ENCODE assay signal across 6 cellular contexts in the genomic region with DNA sequence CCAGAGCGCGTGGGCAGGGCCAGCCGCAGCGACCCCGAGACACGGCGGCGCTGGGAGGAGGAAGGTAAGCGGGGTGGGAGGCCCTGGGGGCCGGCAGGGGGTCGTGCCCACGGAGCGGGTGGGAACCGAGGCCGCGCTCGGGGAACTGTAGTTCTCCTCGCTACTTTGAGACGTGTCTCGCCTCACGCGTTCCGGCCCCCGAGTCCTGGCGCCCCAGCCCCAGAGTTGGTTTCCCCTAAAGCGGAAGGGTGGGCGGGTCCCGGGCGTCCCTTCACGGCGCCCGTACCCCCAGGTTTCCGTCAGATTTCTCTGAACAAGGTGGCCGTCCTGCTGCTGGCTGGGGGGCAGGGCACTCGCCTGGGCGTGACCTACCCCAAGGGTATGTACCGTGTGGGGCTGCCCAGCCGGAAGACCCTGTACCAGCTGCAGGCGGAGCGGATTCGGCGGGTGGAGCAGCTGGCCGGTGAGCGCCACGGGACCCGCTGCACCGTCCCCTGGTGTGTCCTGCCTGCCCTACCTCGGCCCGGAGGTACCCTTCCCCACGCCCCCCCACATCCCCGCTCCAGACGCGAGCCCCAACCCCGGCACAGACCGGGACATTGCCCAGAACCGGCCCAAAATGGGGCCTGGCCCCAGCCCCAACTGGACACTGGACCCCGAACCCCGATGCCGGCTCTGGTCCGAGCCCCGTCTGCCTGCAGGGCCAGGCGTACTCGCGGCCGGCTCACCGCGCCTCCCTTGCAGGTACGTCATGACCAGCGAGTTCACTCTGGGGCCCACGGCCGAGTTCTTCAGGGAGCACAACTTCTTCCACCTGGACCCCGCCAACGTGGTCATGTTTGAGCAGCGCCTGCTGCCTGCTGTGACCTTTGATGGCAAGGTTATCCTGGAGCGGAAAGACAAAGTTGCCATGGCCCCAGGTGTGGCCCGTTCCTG. TPM values are rescaled to one million over a fixed set of nuclear protein-coding genes. Genes with fewer than 3 reads are reported as not detected.
A peak's percentile ranks its signal among the peaks of the same experiment; 100 is the strongest.
DNase-seq lines count a peak whose midpoint lies in the region; ATAC-seq, FAIRE-seq and TF ChIP-seq lines count a peak whose summit lies in the region.

No MANE protein-coding gene starts in this region.

- H3K9ac ChIP-seq in K562 (ENCODE audit: insufficient read depth in 1 of 2, low read depth in 2 of 2, low read length in 2 of 2): peak overlapping the region; percentile 38 to 89; a peak in 3 of 4 replicates

- POLR2A ChIA-PET in K562 (lab: Yijun Ruan, JAX): no interaction called here

- FAIRE-seq in K562 (lab: Jason Lieb, UNC): no peak

- H3K36me3 Mint-ChIP-seq in nephron (ENCODE audit: low read depth): no peaks in the 10 kb centered on the region

- peak overlapping the region; percentile 66 to 77 (median 71) for H3K4me3 Mint-ChIP-seq in nephron

- H3K27ac Mint-ChIP-seq in nephron: no peak overlapping the region

- H3K4me1 ChIP-seq in DOHH2 (ENCODE audit: control insufficient read depth, low read length) (peaks cover 26% of the 10 kb centered on the region), K562 (replicated peaks in 1 of 2; ENCODE audit: control insufficient read depth in 2 of 2, insufficient read depth in 2 of 2, low read length in 2 of 2) (peaks cover 19 to 75% of the 10 kb centered on the region in 2 experiments)

- no peaks in the 10 kb centered on the region for H3K9me2 ChIP-seq in DOHH2 (replicated peaks; ENCODE audit: control insufficient read depth, low read length)

- H4K20me1 ChIP-seq in DOHH2 (ENCODE audit: control insufficient read depth, insufficient read depth, low read depth, low read length) (0 out of 2 replicates have a peak, but pooled peaks cover 10% of the 10 kb centered on the region), K562 (replicated peaks; ENCODE audit: control insufficient read depth, insufficient read depth, low read length) (no peaks in the 10 kb centered on the region)

- H3K27me3 Mint-ChIP-seq in nephron (ENCODE audit: low read depth): peaks cover 83% of the 10 kb centered on the region

- no peaks in the 10 kb centered on the region for H3K9me3 Mint-ChIP-seq in nephron

- H3K9me3 ChIP-seq in DOHH2 (ENCODE audit: control insufficient read depth, insufficient read depth, low read length): no peaks in the 10 kb centered on the region
- no peaks in the 10 kb centered on the region for H3K9me3 ChIP-seq in K562 (replicated peaks; ENCODE audit: control insufficient read depth, insufficient read depth, low read depth, low read length)

- no TSS peak for BruUV-seq in K562 (replicated peaks; lab: Mats Ljungman, UMichigan)

- DNase-seq in K562 (ENCODE audit: extremely low read depth in 1 of 4, low spot score in 3 of 4) (no peak), NCI-H2196 (lab: John Stamatoyannopoulos, UW; ENCODE audit: unreplicated experiment) (no peak)

- in situ Hi-C loops in K562 (cut with MboI): no loop called here

- peak overlapping the region; percentile 95 for H3K4me2 ChIP-seq in DOHH2 (ENCODE audit: low read length)
- peak overlapping the region; percentile 52; the same call in 1 of the 2 replicates for H3K4me2 ChIP-seq in K562 (ENCODE audit: insufficient read depth, low read length)

- TF ChIP-seq POLR2A in K562 (conservative IDR thresholded peaks at IDR 0.05): no peak

- ATAC-seq in HG03521 (IDR thresholded peaks at IDR 0.05; ENCODE audit: unreplicated experiment) (peak; percentile 5), K562 (no peak), HG02852 (IDR thresholded peaks at IDR 0.05; ENCODE audit: unreplicated experiment) (no peak)

- H3K4me3 ChIP-seq in DOHH2 (ENCODE audit: low read length): peak overlapping the region; percentile 88
- peak overlapping the region; percentile 42 for H3K4me3 ChIP-seq in K562

- intact Hi-C loops in K562 (cut with micrococcal nuclease): no loop called here

- peaks cover 7% of the 10 kb centered on the region for H3K79me2 ChIP-seq in DOHH2 (ENCODE audit: control insufficient read depth, low read length)
- no peaks in the 10 kb centered on the region; the same call in 2 of the 3 replicates for H3K79me2 ChIP-seq in K562 (ENCODE audit: control insufficient read depth, insufficient read depth, low read length)

- no peak overlapping the region for H2AFZ ChIP-seq in K562 (ENCODE audit: low read depth, low read length)

- H3K36me3 ChIP-seq in DOHH2 (ENCODE audit: control insufficient read depth, low read length) (peaks cover 40% of the 10 kb centered on the region), K562 (ENCODE audit: control insufficient read depth, insufficient read depth, low read length) (peaks cover 10% of the 10 kb centered on the region; the same call in 1 of the 3 replicates)

- no peak for TF ChIP-seq EP300 in K562 (IDR thresholded peaks at IDR 0.05; ENCODE audit: low read length)

- WGBS in K562 (ENCODE audit: insufficient coverage, low coverage, missing lambda C conversion rate): 77% methylated on average over 32 of the region's 76 CpGs

- no peaks in the 10 kb centered on the region for H3K27me3 ChIP-seq in DOHH2 (ENCODE audit: control insufficient read depth, low read length)
- no peaks in the 10 kb centered on the region for H3K27me3 ChIP-seq in K562 (ENCODE audit: control insufficient read depth in 2 of 2, insufficient read depth in 2 of 2, low read length in 2 of 2)

- H3K27ac ChIP-seq in DOHH2 (ENCODE audit: low read depth, low read length) (no peak overlapping the region), K562 (ENCODE audit: extremely low read depth, low read depth, low read length) (peak overlapping the region; percentile 19; the same call in 1 of the 3 replicates)

- no peaks in the 10 kb centered on the region for H3K9me1 ChIP-seq in K562 (ENCODE audit: control insufficient read depth, insufficient read depth, low read length)

- H3K4me1 Mint-ChIP-seq in nephron: no peaks in the 10 kb centered on the region

- TF ChIP-seq RAD21 in K562 (CRISPR knock-in tag; conservative IDR thresholded peaks at IDR 0.05 in 1 of 2, IDR thresholded peaks at IDR 0.05 in 1 of 2): no peak

- TF ChIP-seq CTCF in DOHH2 (IDR thresholded peaks at IDR 0.05; ENCODE audit: low read depth, low read length, poor library complexity, severe bottlenecking): no peak
- TF ChIP-seq CTCF in K562 (IDR thresholded peaks at IDR 0.05 in 2 of 3, conservative IDR thresholded peaks at IDR 0.05 in 1 of 3; ENCODE audit: insufficient read depth in 2 of 3, low read depth in 1 of 3, low read length in 3 of 3): no peak
- no peak for TF ChIP-seq CTCF in nephron (IDR thresholded peaks at IDR 0.05; ENCODE audit: unreplicated experiment in 3 of 3)

- CTCF ChIA-PET in K562 (lab: Yijun Ruan, JAX; ENCODE audit: low intra/inter-chr PET ratio): no interaction called here

- H3F3A ChIP-seq in DOHH2 (ENCODE audit: control insufficient read depth, insufficient read depth): peaks cover 6% of the 10 kb centered on the region; the same call in 1 of the 2 replicates

RNA-seq across cellular contexts. Expression of a gene that starts 0.7 kb away (rescaled TPM):
- 10.1 and 23.7 TPM in 2 replicates for total RNA-seq in K562 (2011; cell fraction: chromatin; rRNA removed; ENCODE audit: low replicate concordance)
- total RNA-seq in K562 (2011; cell fraction: nucleolus; rRNA removed): 16.3 and 18.0 TPM in 2 replicates
- 9.3 and 10.3 TPM in 2 replicates for total RNA-seq in K562 (2011; cell fraction: nucleoplasm; rRNA removed)
- 3.7 and 5.1 TPM in 2 replicates for total RNA-seq in K562 (2014; rRNA removed)
- 1.5 and 1.6 TPM in 2 replicates for total RNA-seq in K562 (2014; rRNA removed; fragmentation: Illumina TruSeq; extraction: Trizol)
- 5.1 and 5.2 TPM in 2 replicates for total RNA-seq in K562 (2015; rRNA removed; fragmentation: Illumina TruSeq; extraction: Trizol)
- total RNA-seq in K562 (2021): 8.6 and 8.8 TPM in 2 replicates
- 1.5 and 3.0 TPM in 2 replicates for polyA plus RNA-seq in K562 (2011; rRNA removed)
- 2.4 and 2.6 TPM in 2 replicates for polyA plus RNA-seq in K562 (2011; cell fraction: cytosol; rRNA removed)
- polyA plus RNA-seq in K562 (2011; cell fraction: nucleus; rRNA removed): 17.8 and 18.3 TPM in 2 replicates
- polyA plus RNA-seq in K562 (2012): 6.6 and 13.1 TPM in 2 replicates
- 5.2 and 5.3 TPM in 2 replicates for polyA plus RNA-seq in K562 (2014; fragmentation: Illumina TruSeq; extraction: Trizol)
- under 1 TPM; 0.20 to 0.29 TPM for polyA plus RNA-seq in K562 (2014; fragmentation: Nextera tagmentation; extraction: Ambion mirVana)
- 5.0 and 7.1 TPM in 2 replicates for polyA plus RNA-seq in K562 (2014; rRNA removed)
- 0.69 and 0.74 TPM in 2 replicates for polyA minus RNA-seq in K562 (2011; rRNA and poly(A)+ RNA removed)
- polyA minus RNA-seq in K562 (2011; cell fraction: cytosol; rRNA and poly(A)+ RNA removed): 1.4 and 1.5 TPM in 2 replicates
- 3.0 and 4.1 TPM in 2 replicates for polyA minus RNA-seq in K562 (2011; cell fraction: nucleus; rRNA and poly(A)+ RNA removed)

RNA-seq across cellular contexts. Expression of a gene that starts 7.7 kb away (rescaled TPM):
- 12.7 and 42.0 TPM in 2 replicates for total RNA-seq in K562 (2011; cell fraction: chromatin; rRNA removed; ENCODE audit: low replicate concordance)
- total RNA-seq in K562 (2011; cell fraction: nucleolus; rRNA removed): 49.3 and 51.2 TPM in 2 replicates
- total RNA-seq in K562 (2011; cell fraction: nucleoplasm; rRNA removed): 20.6 and 22.4 TPM in 2 replicates
- total RNA-seq in K562 (2014; rRNA removed): 91.8 and 115 TPM in 2 replicates
- total RNA-seq in K562 (2014; rRNA removed; fragmentation: Illumina TruSeq; extraction: Trizol): 13.1 and 15.8 TPM in 2 replicates
- 40.8 and 42.4 TPM in 2 replicates for total RNA-seq in K562 (2015; rRNA removed; fragmentation: Illumina TruSeq; extraction: Trizol)
- 72.1 and 78.8 TPM in 2 replicates for total RNA-seq in K562 (2021)
- polyA plus RNA-seq in K562 (2011; rRNA removed): 18.8 and 24.2 TPM in 2 replicates
- 28.2 and 80.8 TPM in 2 replicates for polyA plus RNA-seq in K562 (2011; cell fraction: cytosol; rRNA removed)
- 42.6 and 60.8 TPM in 2 replicates for polyA plus RNA-seq in K562 (2011; cell fraction: nucleus; rRNA removed)
- polyA plus RNA-seq in K562 (2012): 27.0 and 33.0 TPM in 2 replicates
- polyA plus RNA-seq in K562 (2014; fragmentation: Illumina TruSeq; extraction: Trizol): 18.3 and 41.2 TPM in 2 replicates
- polyA plus RNA-seq in K562 (2014; fragmentation: Nextera tagmentation; extraction: Ambion mirVana): 1 to 10 TPM; 3.4 to 3.7 TPM
- 56.5 and 67.8 TPM in 2 replicates for polyA plus RNA-seq in K562 (2014; rRNA removed)
- 6.7 and 11.1 TPM in 2 replicates for polyA minus RNA-seq in K562 (2011; rRNA and poly(A)+ RNA removed)
- 29.9 and 32.2 TPM in 2 replicates for polyA minus RNA-seq in K562 (2011; cell fraction: cytosol; rRNA and poly(A)+ RNA removed)
- polyA minus RNA-seq in K562 (2011; cell fraction: nucleus; rRNA and poly(A)+ RNA removed): 16.6 and 17.5 TPM in 2 replicates

RNA-seq across cellular contexts. Expression of a gene that starts 8.8 kb away (rescaled TPM):
- 158 and 355 TPM in 2 replicates for total RNA-seq in K562 (2011; cell fraction: chromatin; rRNA removed; ENCODE audit: low replicate concordance)
- 181 and 194 TPM in 2 replicates for total RNA-seq in K562 (2011; cell fraction: nucleolus; rRNA removed)
- 119 and 136 TPM in 2 replicates for total RNA-seq in K562 (2011; cell fraction: nucleoplasm; rRNA removed)
- 30.1 and 35.1 TPM in 2 replicates for total RNA-seq in K562 (2014; rRNA removed)
- 14.4 and 14.8 TPM in 2 replicates for total RNA-seq in K562 (2014; rRNA removed; fragmentation: Illumina TruSeq; extraction: Trizol)
- 21.0 and 21.6 TPM in 2 replicates for total RNA-seq in K562 (2015; rRNA removed; fragmentation: Illumina TruSeq; extraction: Trizol)
- 33.9 and 36.6 TPM in 2 replicates for total RNA-seq in K562 (2021)
- 27.3 and 40.1 TPM in 2 replicates for polyA plus RNA-seq in K562 (2011; rRNA removed)
- 33.0 and 35.1 TPM in 2 replicates for polyA plus RNA-seq in K562 (2011; cell fraction: cytosol; rRNA removed)
- 128 and 134 TPM in 2 replicates for polyA plus RNA-seq in K562 (2011; cell fraction: nucleus; rRNA removed)
- 25.3 and 58.7 TPM in 2 replicates for polyA plus RNA-seq in K562 (2012)
- polyA plus RNA-seq in K562 (2014; fragmentation: Illumina TruSeq; extraction: Trizol): 23.8 and 31.3 TPM in 2 replicates
- under 1 TPM; 0.55 to 0.89 TPM for polyA plus RNA-seq in K562 (2014; fragmentation: Nextera tagmentation; extraction: Ambion mirVana)
- 29.6 and 33.6 TPM in 2 replicates for polyA plus RNA-seq in K562 (2014; rRNA removed)
- 32.0 and 36.7 TPM in 2 replicates for polyA minus RNA-seq in K562 (2011; rRNA and poly(A)+ RNA removed)
- polyA minus RNA-seq in K562 (2011; cell fraction: cytosol; rRNA and poly(A)+ RNA removed): 17.1 and 24.8 TPM in 2 replicates
- 38.5 and 64.6 TPM in 2 replicates for polyA minus RNA-seq in K562 (2011; cell fraction: nucleus; rRNA and poly(A)+ RNA removed)

RNA-seq across cellular contexts. Expression of a gene that starts 24.2 kb away (rescaled TPM):
- total RNA-seq in K562 (2011; cell fraction: chromatin; rRNA removed; ENCODE audit: low replicate concordance): 1.2 and 5.3 TPM in 2 replicates
- 3.3 and 4.3 TPM in 2 replicates for total RNA-seq in K562 (2011; cell fraction: nucleolus; rRNA removed)
- total RNA-seq in K562 (2011; cell fraction: nucleoplasm; rRNA removed): 2.6 and 2.9 TPM in 2 replicates
- total RNA-seq in K562 (2014; rRNA removed): 0.12 and 0.14 TPM in 2 replicates
- total RNA-seq in K562 (2014; rRNA removed; fragmentation: Illumina TruSeq; extraction: Trizol): not detected in 2 replicates
- total RNA-seq in K562 (2015; rRNA removed; fragmentation: Illumina TruSeq; extraction: Trizol): not detected in 2 replicates
- total RNA-seq in K562 (2021): 0.60 and 0.85 TPM in 2 replicates
- polyA plus RNA-seq in K562 (2011; rRNA removed): 0.11 and 0.51 TPM in 2 replicates
- 0.22 and 0.41 TPM in 2 replicates for polyA plus RNA-seq in K562 (2011; cell fraction: cytosol; rRNA removed)
- 4.8 and 5.7 TPM in 2 replicates for polyA plus RNA-seq in K562 (2011; cell fraction: nucleus; rRNA removed)
- polyA plus RNA-seq in K562 (2012): 0.15 and 0.23 TPM in 2 replicates
- 0.17 and 0.21 TPM in 2 replicates for polyA plus RNA-seq in K562 (2014; fragmentation: Illumina TruSeq; extraction: Trizol)
- polyA plus RNA-seq in K562 (2014; fragmentation: Nextera tagmentation; extraction: Ambion mirVana): under 1 TPM in 1 of 2 experiments, not detected in 1; 0.04 TPM
- polyA plus RNA-seq in K562 (2014; rRNA removed): 0.22 TPM in 1 of 2 replicates, not detected in the other
- not detected in 2 replicates for polyA minus RNA-seq in K562 (2011; rRNA and poly(A)+ RNA removed)
- polyA minus RNA-seq in K562 (2011; cell fraction: cytosol; rRNA and poly(A)+ RNA removed): 0.57 and 1.3 TPM in 2 replicates
- 0.94 and 1.2 TPM in 2 replicates for polyA minus RNA-seq in K562 (2011; cell fraction: nucleus; rRNA and poly(A)+ RNA removed)

RNA-seq across cellular contexts. Expression of a gene that starts 32.0 kb away (rescaled TPM):
- 1.1 and 4.2 TPM in 2 replicates for total RNA-seq in K562 (2011; cell fraction: chromatin; rRNA removed; ENCODE audit: low replicate concordance)
- total RNA-seq in K562 (2011; cell fraction: nucleolus; rRNA removed): 3.2 and 6.0 TPM in 2 replicates
- 1.5 and 3.6 TPM in 2 replicates for total RNA-seq in K562 (2011; cell fraction: nucleoplasm; rRNA removed)
- total RNA-seq in K562 (2014; rRNA removed) (0.09 and 0.90 TPM in 2 replicates), K562 (2014; rRNA removed; fragmentation: Illumina TruSeq; extraction: Trizol) (not detected in 2 replicates), K562 (2015; rRNA removed; fragmentation: Illumina TruSeq; extraction: Trizol) (0.22 TPM in 1 of 2 replicates, not detected in the other), K562 (2021) (1.5 and 2.1 TPM in 2 replicates)
- polyA plus RNA-seq in K562 (2011; rRNA removed) (1.3 and 3.9 TPM in 2 replicates), K562 (2014; fragmentation: Illumina TruSeq; extraction: Trizol) (0.06 and 0.21 TPM in 2 replicates), K562 (2014; fragmentation: Nextera tagmentation; extraction: Ambion mirVana) (not detected), K562 (2014; rRNA removed) (0.85 and 2.4 TPM in 2 replicates)
- 3.5 and 4.2 TPM in 2 replicates for polyA plus RNA-seq in K562 (2011; cell fraction: cytosol; rRNA removed)
- polyA plus RNA-seq in K562 (2011; cell fraction: nucleus; rRNA removed): 32.5 and 34.7 TPM in 2 replicates
- 0.85 and 3.1 TPM in 2 replicates for polyA plus RNA-seq in K562 (2012)
- 0.14 and 0.18 TPM in 2 replicates for polyA minus RNA-seq in K562 (2011; rRNA and poly(A)+ RNA removed)
- polyA minus RNA-seq in K562 (2011; cell fraction: cytosol; rRNA and poly(A)+ RNA removed): 0.95 and 3.5 TPM in 2 replicates
- 2.0 and 3.9 TPM in 2 replicates for polyA minus RNA-seq in K562 (2011; cell fraction: nucleus; rRNA and poly(A)+ RNA removed)
